Comparison of ENCODE assay signal across 16 cellular contexts in the genomic region with DNA sequence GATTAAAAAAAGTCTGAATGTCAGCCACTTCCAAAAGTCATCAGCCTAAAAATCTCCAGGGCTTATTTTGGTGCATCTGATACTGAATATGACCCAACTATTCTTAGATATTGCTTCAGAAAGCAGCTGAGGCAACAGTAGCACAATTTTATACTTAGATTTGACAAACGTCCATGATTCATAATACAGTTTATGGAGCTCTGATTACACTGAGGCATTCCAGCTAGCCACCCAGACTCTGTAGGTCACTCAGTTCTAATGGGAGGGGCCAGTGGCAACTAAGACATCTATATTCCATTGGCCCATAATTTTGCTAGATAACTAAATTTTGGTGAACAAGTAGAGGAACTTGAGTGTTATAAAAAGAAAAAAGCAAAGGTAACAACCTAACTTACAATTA. TPM values are rescaled to one million over a fixed set of nuclear protein-coding genes. Genes with fewer than 3 reads are reported as not detected.
DNase-seq lines count a peak whose midpoint lies in the region; ATAC-seq and TF ChIP-seq lines count a peak whose summit lies in the region.
"Had no signal": no experiment of that assay in that cellular context is flagged by ENCODE, and none has a peak within 500 bp of the region (broad histone marks: within the 10 kb centered on the region; RNA-seq: fewer than 3 reads in every experiment).

No MANE protein-coding gene starts in this region.

- peak; percentile 58 for DNase-seq in EL
- DNase-seq in MG63, result peak; percentile 23
- DNase-seq in choroid plexus epithelial cell (ENCODE audit: low read depth), result peak; percentile 76
- DNase-seq in osteoblast (ENCODE audit: insufficient read length, low spot score, missing footprints), result peak; percentile 74
- no peak for DNase-seq in SIG-M5 treated with dmso at 0.1 percent for 504 hours (lab: John Stamatoyannopoulos, UW; ENCODE audit: unreplicated experiment)
- DNase-seq in neural progenitor cell (ENCODE audit: low spot score), result no peak
- no peak for DNase-seq in UCSD-AML1 (lab: John Stamatoyannopoulos, UW; ENCODE audit: unreplicated experiment)
- DNase-seq: activated naive CD8-positive, alpha-beta T cell treated with anti-CD3 and anti-CD28 coated beads, Interleukin-2, amount 50 U/mL, for 24 hours; activated T-cell treated with anti-CD3 and anti-CD28 coated beads, Interleukin-2, amount 50 U/mL, for 1 hour; CD4-positive, alpha-beta T cell; left lung; NCI-H1092 treated with DMSO at 0.1 percent for 48 hours; nephron progenitor cell; T-helper 1 cell had no signal

- no peaks in the 10 kb centered on the region for H3K27me3 Mint-ChIP-seq in neural progenitor cell (ENCODE audit: insufficient read depth, low read depth)

- no peaks in the 10 kb centered on the region for H3K9me3 Mint-ChIP-seq in neural progenitor cell
- H3K9me3 Mint-ChIP-seq: activated naive CD8-positive, alpha-beta T cell treated with anti-CD3 and anti-CD28 coated beads, Interleukin-2, amount 50 U/mL, for 24 hours; CD4-positive, alpha-beta T cell; nephron progenitor cell had no signal

- H2AFZ ChIP-seq in osteoblast (ENCODE audit: low read length) (no peak overlapping the region), neural progenitor cell (replicated peaks) (no peak overlapping the region)

- H3K79me2 ChIP-seq in osteoblast (ENCODE audit: insufficient read depth, low read length), result no peaks in the 10 kb centered on the region
- H3K79me2 ChIP-seq in neural progenitor cell (ENCODE audit: low read depth), result no peaks in the 10 kb centered on the region

- no peaks in the 10 kb centered on the region for H3K36me3 Mint-ChIP-seq in neural progenitor cell

- H3K27ac ChIP-seq in osteoblast (ENCODE audit: low read depth, low read length) (peak overlapping the region; percentile 9), neural progenitor cell (no peak overlapping the region)
- H3K27ac ChIP-seq: left lung, skin epidermis had no signal

- H3K9me3 ChIP-seq in MG63 (no peaks in the 10 kb centered on the region), osteoblast (ENCODE audit: low read depth, low read length) (no peaks in the 10 kb centered on the region), neural progenitor cell (ENCODE audit: low read depth) (no peaks in the 10 kb centered on the region)
- H3K9me3 ChIP-seq: left lung had no signal

- no peaks in the 10 kb centered on the region for H4K20me1 ChIP-seq in osteoblast (ENCODE audit: insufficient read depth, low read length)
- no peaks in the 10 kb centered on the region for H4K20me1 ChIP-seq in neural progenitor cell (ENCODE audit: low read depth)

- H3K4me1 ChIP-seq in osteoblast (ENCODE audit: insufficient read depth, low read length) (peaks cover 20% of the 10 kb centered on the region), neural progenitor cell (no peaks in the 10 kb centered on the region)
- H3K4me1 ChIP-seq: left lung had no signal

- H3K4me2 ChIP-seq in osteoblast (ENCODE audit: insufficient read depth, low read length) (no peak overlapping the region), neural progenitor cell (no peak overlapping the region)

- ATAC-seq in HG03039 (IDR thresholded peaks at IDR 0.05; ENCODE audit: unreplicated experiment), result no peak
- ATAC-seq: activated naive CD8-positive, alpha-beta T cell treated with anti-CD3 and anti-CD28 coated beads, Interleukin-2, amount 50 U/mL, for 24 hours; left lung had no signal

- no peaks in the 10 kb centered on the region for H3F3A ChIP-seq in neural progenitor cell (ENCODE audit: low read depth)

- H3K36me3 ChIP-seq in MG63 (no peaks in the 10 kb centered on the region), osteoblast (ENCODE audit: insufficient read depth, low read length) (no peaks in the 10 kb centered on the region), neural progenitor cell (no peaks in the 10 kb centered on the region)
- H3K36me3 ChIP-seq: left lung had no signal

- H3K27me3 ChIP-seq in MG63 (no peaks in the 10 kb centered on the region), osteoblast (ENCODE audit: insufficient read depth, low read length) (no peaks in the 10 kb centered on the region), neural progenitor cell (no peaks in the 10 kb centered on the region)
- H3K27me3 ChIP-seq: left lung had no signal

- H3K27ac Mint-ChIP-seq in neural progenitor cell, result no peak overlapping the region
- H3K27ac Mint-ChIP-seq: activated naive CD8-positive, alpha-beta T cell treated with anti-CD3 and anti-CD28 coated beads, Interleukin-2, amount 50 U/mL, for 24 hours; CD4-positive, alpha-beta T cell; nephron progenitor cell had no signal

- H3K4me3 ChIP-seq in MG63 (no peak overlapping the region), choroid plexus epithelial cell (ENCODE audit: low read depth, low read length) (no peak overlapping the region), osteoblast (ENCODE audit: insufficient read depth, low read length) (no peak overlapping the region), neural progenitor cell (no peak overlapping the region)
- H3K4me3 ChIP-seq: left lung, skin epidermis had no signal

- no peak overlapping the region for H3K4me3 Mint-ChIP-seq in neural progenitor cell
- H3K4me3 Mint-ChIP-seq: activated naive CD8-positive, alpha-beta T cell treated with anti-CD3 and anti-CD28 coated beads, Interleukin-2, amount 50 U/mL, for 24 hours; CD4-positive, alpha-beta T cell; nephron progenitor cell had no signal

- TF ChIP-seq CTCF in choroid plexus epithelial cell (conservative IDR thresholded peaks at IDR 0.05; ENCODE audit: low read depth, low read length) (no peak), osteoblast (IDR thresholded peaks at IDR 0.05; ENCODE audit: extremely low read depth, low read depth, low read length) (no peak), neural progenitor cell (IDR thresholded peaks at IDR 0.05) (no peak)

- H3K4me1 Mint-ChIP-seq in neural progenitor cell, result peaks cover 4% of the 10 kb centered on the region

- no peak overlapping the region for H3K9ac ChIP-seq in neural progenitor cell

RNA-seq across cellular contexts. Expression of gene SPATA4, which starts 10.3 kb away (rescaled TPM):
- total RNA-seq in MG63 (2014; rRNA removed; shearing (Covaris generic); ENCODE audit: low replicate concordance), result not detected in 2 replicates
- 0.59 and 0.72 TPM in 2 replicates for total RNA-seq in osteoblast
- 0.09 TPM in 1 of 2 replicates, not detected in the other for total RNA-seq in neural progenitor cell (ENCODE audit: low replicate concordance)
- total RNA-seq: CD4-positive, alpha-beta T cell had no signal

Comparison
In these comparisons a context has a peak if more than half of its experiments do, and no peak if none do; other contexts are left out.
1. DNase-seq: peak in EL (single experiment), MG63 (single experiment), choroid plexus epithelial cell (single experiment) and osteoblast (single experiment); none in SIG-M5 treated with dmso at 0.1 percent for 504 hours (single experiment), neural progenitor cell (single experiment) and UCSD-AML1 (single experiment).